1 cellular context compared by ENCODE assay signal in the genomic region with DNA sequence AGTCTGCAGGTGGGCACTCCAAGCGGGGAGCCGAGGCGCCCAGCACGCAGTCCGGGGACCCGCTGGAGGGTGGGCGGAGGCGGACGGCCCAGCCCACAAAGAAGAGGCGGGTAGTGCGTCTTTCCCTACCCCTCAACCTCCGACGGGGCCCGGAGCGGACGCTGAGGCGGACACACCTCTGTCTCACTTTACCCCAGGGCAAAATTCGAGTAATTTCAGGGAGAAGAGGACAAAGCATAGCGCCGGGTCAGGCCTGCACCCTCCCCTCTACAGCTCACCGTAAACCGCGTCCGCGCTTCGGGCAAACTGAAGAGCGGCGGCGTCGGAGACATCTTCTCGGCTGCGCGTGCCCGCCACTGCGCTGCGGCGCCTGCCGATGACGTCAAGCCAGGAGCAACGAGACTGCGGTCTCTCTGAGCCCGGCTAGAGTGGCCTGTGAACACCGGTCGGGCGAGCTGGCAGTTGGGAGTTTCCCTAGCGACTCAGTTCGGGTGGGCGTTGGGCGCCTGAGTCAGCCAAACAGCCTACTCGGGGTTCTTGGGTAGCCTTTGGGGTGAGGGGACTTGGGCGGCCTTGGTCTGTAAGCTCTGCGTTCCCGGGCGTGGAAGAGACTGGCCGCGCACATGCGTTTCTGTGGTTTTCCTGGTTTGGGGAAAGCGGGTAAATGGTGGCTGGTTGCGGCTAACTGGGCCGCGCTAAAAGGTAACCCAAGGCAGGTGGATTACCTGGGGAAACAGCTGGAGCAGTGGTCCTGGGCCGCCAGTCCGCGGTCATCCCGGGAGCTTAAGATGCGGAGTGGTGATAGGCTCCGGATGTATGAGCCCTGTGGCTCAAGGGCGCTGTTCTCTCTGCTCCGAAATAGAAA.
TF ChIP-seq lines count a peak whose summit lies in the region.

A gene with protein sequence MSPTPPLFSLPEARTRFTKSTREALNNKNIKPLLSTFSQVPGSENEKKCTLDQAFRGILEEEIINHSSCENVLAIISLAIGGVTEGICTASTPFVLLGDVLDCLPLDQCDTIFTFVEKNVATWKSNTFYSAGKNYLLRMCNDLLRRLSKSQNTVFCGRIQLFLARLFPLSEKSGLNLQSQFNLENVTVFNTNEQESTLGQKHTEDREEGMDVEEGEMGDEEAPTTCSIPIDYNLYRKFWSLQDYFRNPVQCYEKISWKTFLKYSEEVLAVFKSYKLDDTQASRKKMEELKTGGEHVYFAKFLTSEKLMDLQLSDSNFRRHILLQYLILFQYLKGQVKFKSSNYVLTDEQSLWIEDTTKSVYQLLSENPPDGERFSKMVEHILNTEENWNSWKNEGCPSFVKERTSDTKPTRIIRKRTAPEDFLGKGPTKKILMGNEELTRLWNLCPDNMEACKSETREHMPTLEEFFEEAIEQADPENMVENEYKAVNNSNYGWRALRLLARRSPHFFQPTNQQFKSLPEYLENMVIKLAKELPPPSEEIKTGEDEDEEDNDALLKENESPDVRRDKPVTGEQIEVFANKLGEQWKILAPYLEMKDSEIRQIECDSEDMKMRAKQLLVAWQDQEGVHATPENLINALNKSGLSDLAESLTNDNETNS (minus strand): TSS at position 360 of the 865 bp plus-strand sequence. CDS start 28 bp downstream, at position 332.

TF ChIP-seq in GM12878, 131 proteins besides CTCF, POLR2A, EP300 and RAD21 (continued from another document and continues in another):
- TF ChIP-seq, protein P1, sequence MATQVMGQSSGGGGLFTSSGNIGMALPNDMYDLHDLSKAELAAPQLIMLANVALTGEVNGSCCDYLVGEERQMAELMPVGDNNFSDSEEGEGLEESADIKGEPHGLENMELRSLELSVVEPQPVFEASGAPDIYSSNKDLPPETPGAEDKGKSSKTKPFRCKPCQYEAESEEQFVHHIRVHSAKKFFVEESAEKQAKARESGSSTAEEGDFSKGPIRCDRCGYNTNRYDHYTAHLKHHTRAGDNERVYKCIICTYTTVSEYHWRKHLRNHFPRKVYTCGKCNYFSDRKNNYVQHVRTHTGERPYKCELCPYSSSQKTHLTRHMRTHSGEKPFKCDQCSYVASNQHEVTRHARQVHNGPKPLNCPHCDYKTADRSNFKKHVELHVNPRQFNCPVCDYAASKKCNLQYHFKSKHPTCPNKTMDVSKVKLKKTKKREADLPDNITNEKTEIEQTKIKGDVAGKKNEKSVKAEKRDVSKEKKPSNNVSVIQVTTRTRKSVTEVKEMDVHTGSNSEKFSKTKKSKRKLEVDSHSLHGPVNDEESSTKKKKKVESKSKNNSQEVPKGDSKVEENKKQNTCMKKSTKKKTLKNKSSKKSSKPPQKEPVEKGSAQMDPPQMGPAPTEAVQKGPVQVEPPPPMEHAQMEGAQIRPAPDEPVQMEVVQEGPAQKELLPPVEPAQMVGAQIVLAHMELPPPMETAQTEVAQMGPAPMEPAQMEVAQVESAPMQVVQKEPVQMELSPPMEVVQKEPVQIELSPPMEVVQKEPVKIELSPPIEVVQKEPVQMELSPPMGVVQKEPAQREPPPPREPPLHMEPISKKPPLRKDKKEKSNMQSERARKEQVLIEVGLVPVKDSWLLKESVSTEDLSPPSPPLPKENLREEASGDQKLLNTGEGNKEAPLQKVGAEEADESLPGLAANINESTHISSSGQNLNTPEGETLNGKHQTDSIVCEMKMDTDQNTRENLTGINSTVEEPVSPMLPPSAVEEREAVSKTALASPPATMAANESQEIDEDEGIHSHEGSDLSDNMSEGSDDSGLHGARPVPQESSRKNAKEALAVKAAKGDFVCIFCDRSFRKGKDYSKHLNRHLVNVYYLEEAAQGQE (IDR thresholded peaks at IDR 0.05; ENCODE audit: low read depth, low read length), result peak; percentile 40; the same call in 1 of the 2 replicates
- TF ChIP-seq PAX5 (IDR thresholded peaks at IDR 0.05; ENCODE audit: borderline replicate concordance, low read depth, low read length) (peak; percentile 64; the same call in 1 of the 2 replicates), SIN3A (IDR thresholded peaks at IDR 0.05; ENCODE audit: low read depth, low read length) (peak; percentile 89), ZNF217 (IDR thresholded peaks at IDR 0.05) (peak; percentile 67; the same call in 1 of the 2 replicates), SRF (IDR thresholded peaks at IDR 0.05; ENCODE audit: low read depth in 2 of 2, low read length in 2 of 2) (peak; percentile 33 to 86; a peak in 3 of 4 replicates), E2F4 (IDR thresholded peaks at IDR 0.05; ENCODE audit: low read depth, low read length) (no peak), JUND (IDR thresholded peaks at IDR 0.05; ENCODE audit: low read depth, low read length) (0 out of 2 replicates have a peak, but pooled peaks have one; percentile 38), CBX3 (IDR thresholded peaks at IDR 0.05; ENCODE audit: borderline replicate concordance, low read depth) (no peak), MYB (IDR thresholded peaks at IDR 0.05; ENCODE audit: borderline replicate concordance, low read depth, low read length) (peak; percentile 97), MXI1 (IDR thresholded peaks at IDR 0.05; ENCODE audit: low read depth, low read length) (peak; percentile 90), GATAD2B (conservative IDR thresholded peaks at IDR 0.05; ENCODE audit: low read depth) (peak; percentile 83; the same call in 1 of the 2 replicates), SMC3 (IDR thresholded peaks at IDR 0.05; ENCODE audit: borderline replicate concordance, low read length) (no peak), HDAC2 (IDR thresholded peaks at IDR 0.05) (no peak), MTA2 (IDR thresholded peaks at IDR 0.05; ENCODE audit: low read depth) (no peak; the same call in 1 of the 2 replicates), CBFB (IDR thresholded peaks at IDR 0.05; ENCODE audit: low read depth) (peak; percentile 95), POLR2AphosphoS5 (IDR thresholded peaks at IDR 0.05; ENCODE audit: low read length) (peak; percentile 91), YBX1 (IDR thresholded peaks at IDR 0.05) (no peak), NRF1 (conservative IDR thresholded peaks at IDR 0.05; ENCODE audit: low read depth, low read length) (peak; percentile 37; the same call in 1 of the 2 replicates), NFYA (IDR thresholded peaks at IDR 0.05; ENCODE audit: borderline replicate concordance, low read depth, low read length) (no peak), NFXL1 (IDR thresholded peaks at IDR 0.05; ENCODE audit: borderline replicate concordance) (no peak), IKZF2 (IDR thresholded peaks at IDR 0.05) (peak; percentile 80), HDAC6 (IDR thresholded peaks at IDR 0.05; ENCODE audit: unreplicated experiment) (peak; percentile 49), MTA3 (IDR thresholded peaks at IDR 0.05; ENCODE audit: borderline replicate concordance, low read length) (no peak; the same call in 1 of the 2 replicates), BCL11A (IDR thresholded peaks at IDR 0.05; ENCODE audit: low read depth, low read length) (peak; percentile 44; the same call in 1 of the 2 replicates), SMARCA5 (IDR thresholded peaks at IDR 0.05) (peak; percentile 76; the same call in 1 of the 2 replicates), BCL3 (IDR thresholded peaks at IDR 0.05; ENCODE audit: borderline replicate concordance, insufficient read depth, low read depth, low read length, poor library complexity, severe bottlenecking) (peak; percentile 78), CREB1 (IDR thresholded peaks at IDR 0.05; ENCODE audit: low read depth) (peak; percentile 99), DPF2 (IDR thresholded peaks at IDR 0.05) (peak; percentile 96), ZBED1 (IDR thresholded peaks at IDR 0.05; ENCODE audit: borderline replicate concordance) (0 out of 2 replicates have a peak, but pooled peaks have one; percentile 75), YY1 (IDR thresholded peaks at IDR 0.05; ENCODE audit: low read depth, low read length) (peak; percentile 93), RELA (IDR thresholded peaks at IDR 0.05; ENCODE audit: borderline replicate concordance, partially characterized antibody) (peak; percentile 90), STAT3 (IDR thresholded peaks at IDR 0.05; ENCODE audit: low read depth, low read length) (no peak), NR2C2 (IDR thresholded peaks at IDR 0.05; ENCODE audit: borderline replicate concordance, control insufficient read depth, insufficient read length, low read depth) (no peak), ZNF207 (IDR thresholded peaks at IDR 0.05; ENCODE audit: borderline replicate concordance) (peak; percentile 90), MEF2B (IDR thresholded peaks at IDR 0.05; ENCODE audit: partially characterized antibody, poor library complexity, severe bottlenecking) (peak; percentile 47), FOXM1 (IDR thresholded peaks at IDR 0.05; ENCODE audit: low read depth, low read length) (no peak)
- TF ChIP-seq, protein P2, sequence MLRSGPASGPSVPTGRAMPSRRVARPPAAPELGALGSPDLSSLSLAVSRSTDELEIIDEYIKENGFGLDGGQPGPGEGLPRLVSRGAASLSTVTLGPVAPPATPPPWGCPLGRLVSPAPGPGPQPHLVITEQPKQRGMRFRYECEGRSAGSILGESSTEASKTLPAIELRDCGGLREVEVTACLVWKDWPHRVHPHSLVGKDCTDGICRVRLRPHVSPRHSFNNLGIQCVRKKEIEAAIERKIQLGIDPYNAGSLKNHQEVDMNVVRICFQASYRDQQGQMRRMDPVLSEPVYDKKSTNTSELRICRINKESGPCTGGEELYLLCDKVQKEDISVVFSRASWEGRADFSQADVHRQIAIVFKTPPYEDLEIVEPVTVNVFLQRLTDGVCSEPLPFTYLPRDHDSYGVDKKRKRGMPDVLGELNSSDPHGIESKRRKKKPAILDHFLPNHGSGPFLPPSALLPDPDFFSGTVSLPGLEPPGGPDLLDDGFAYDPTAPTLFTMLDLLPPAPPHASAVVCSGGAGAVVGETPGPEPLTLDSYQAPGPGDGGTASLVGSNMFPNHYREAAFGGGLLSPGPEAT (IDR thresholded peaks at IDR 0.05; ENCODE audit: low read depth), result peak; percentile 94
- TF ChIP-seq, protein P3, sequence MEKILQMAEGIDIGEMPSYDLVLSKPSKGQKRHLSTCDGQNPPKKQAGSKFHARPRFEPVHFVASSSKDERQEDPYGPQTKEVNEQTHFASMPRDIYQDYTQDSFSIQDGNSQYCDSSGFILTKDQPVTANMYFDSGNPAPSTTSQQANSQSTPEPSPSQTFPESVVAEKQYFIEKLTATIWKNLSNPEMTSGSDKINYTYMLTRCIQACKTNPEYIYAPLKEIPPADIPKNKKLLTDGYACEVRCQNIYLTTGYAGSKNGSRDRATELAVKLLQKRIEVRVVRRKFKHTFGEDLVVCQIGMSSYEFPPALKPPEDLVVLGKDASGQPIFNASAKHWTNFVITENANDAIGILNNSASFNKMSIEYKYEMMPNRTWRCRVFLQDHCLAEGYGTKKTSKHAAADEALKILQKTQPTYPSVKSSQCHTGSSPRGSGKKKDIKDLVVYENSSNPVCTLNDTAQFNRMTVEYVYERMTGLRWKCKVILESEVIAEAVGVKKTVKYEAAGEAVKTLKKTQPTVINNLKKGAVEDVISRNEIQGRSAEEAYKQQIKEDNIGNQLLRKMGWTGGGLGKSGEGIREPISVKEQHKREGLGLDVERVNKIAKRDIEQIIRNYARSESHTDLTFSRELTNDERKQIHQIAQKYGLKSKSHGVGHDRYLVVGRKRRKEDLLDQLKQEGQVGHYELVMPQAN (conservative IDR thresholded peaks at IDR 0.05), result peak; percentile 84
- TF ChIP-seq, protein P4, sequence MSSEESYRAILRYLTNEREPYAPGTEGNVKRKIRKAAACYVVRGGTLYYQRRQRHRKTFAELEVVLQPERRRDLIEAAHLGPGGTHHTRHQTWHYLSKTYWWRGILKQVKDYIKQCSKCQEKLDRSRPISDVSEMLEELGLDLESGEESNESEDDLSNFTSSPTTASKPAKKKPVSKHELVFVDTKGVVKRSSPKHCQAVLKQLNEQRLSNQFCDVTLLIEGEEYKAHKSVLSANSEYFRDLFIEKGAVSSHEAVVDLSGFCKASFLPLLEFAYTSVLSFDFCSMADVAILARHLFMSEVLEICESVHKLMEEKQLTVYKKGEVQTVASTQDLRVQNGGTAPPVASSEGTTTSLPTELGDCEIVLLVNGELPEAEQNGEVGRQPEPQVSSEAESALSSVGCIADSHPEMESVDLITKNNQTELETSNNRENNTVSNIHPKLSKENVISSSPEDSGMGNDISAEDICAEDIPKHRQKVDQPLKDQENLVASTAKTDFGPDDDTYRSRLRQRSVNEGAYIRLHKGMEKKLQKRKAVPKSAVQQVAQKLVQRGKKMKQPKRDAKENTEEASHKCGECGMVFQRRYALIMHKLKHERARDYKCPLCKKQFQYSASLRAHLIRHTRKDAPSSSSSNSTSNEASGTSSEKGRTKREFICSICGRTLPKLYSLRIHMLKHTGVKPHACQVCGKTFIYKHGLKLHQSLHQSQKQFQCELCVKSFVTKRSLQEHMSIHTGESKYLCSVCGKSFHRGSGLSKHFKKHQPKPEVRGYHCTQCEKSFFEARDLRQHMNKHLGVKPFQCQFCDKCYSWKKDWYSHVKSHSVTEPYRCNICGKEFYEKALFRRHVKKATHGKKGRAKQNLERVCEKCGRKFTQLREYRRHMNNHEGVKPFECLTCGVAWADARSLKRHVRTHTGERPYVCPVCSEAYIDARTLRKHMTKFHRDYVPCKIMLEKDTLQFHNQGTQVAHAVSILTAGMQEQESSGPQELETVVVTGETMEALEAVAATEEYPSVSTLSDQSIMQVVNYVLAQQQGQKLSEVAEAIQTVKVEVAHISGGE (CRISPR knock-in tag; IDR thresholded peaks at IDR 0.05), result no peak
